8 cellular contexts compared by ENCODE assay signal in the genomic region with DNA sequence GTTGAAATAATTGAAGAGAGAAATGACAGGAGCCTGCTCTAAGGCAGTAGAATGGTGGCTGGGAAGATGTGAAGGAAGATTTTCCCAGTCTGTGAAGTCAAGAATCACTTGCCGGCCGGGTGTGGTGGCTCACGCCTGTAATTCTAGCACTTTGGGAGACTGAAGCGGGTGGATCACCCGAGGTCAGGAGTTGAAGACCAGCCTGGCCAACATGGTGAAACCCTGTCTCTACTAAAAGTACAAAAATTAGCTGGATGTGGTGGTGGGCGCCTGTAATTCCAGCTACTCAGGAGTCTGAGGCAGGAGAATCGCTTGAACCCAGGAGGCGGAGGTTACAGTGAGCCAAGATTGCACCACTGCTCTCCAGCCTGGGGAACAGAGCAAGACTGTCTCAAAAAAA. TPM values are rescaled to one million over a fixed set of nuclear protein-coding genes. Genes with fewer than 3 reads are reported as not detected.
DNase-seq lines count a peak whose midpoint lies in the region; ATAC-seq and TF ChIP-seq lines count a peak whose summit lies in the region.
"Not testable (repeated sequence)": the region's sequence is repeated elsewhere in the genome, so short reads cannot be mapped to it uniquely, and the experiment has no call there.

No MANE protein-coding gene starts in this region.

- not testable (repeated sequence) for TF ChIP-seq POLR2A in esophagus muscularis mucosa (IDR thresholded peaks at IDR 0.05; ENCODE audit: low read depth); sigmoid colon (IDR thresholded peaks at IDR 0.05)

- in situ Hi-C loops in GM23248 (cut with MboI) = not testable (repeated sequence)

- H3K27ac Mint-ChIP-seq in MCF 10A (ENCODE audit: low read depth, unreplicated experiment) = peak overlapping the region; percentile 86

- not testable (repeated sequence) for H3K36me3 ChIP-seq in GM23248 (ENCODE audit: low read depth); left ventricle myocardium inferior; lung (ENCODE audit: control insufficient read depth in 2 of 2, insufficient read depth in 2 of 2, low read length in 2 of 2); sigmoid colon; subcutaneous abdominal adipose tissue (ENCODE audit: control insufficient read depth in 5 of 5, insufficient read depth in 5 of 5, low read length in 5 of 5); upper lobe of right lung
- peaks cover 0 to 33% (median 12%) of the 10 kb centered on the region in 4 donors for H3K36me3 ChIP-seq in esophagus muscularis mucosa

- not testable (repeated sequence) for DNase-seq in GM23248; MCF 10A (ENCODE audit: unreplicated experiment); esophagus muscularis mucosa (ENCODE audit: extremely low spot score); left ventricle myocardium inferior; lung (ENCODE audit: low spot score); sigmoid colon; upper lobe of right lung

- WGBS in GM23248 (ENCODE audit: low coverage in 1 of 2, low lambda C conversion rate in 2 of 2, missing lambda C conversion rate in 2 of 2), 2 experiments = 67 to 70% methylated on average over 8 of the region's 8 CpGs
- 95% methylated on average over 8 of the region's 8 CpGs for WGBS in esophagus muscularis mucosa
- WGBS in lung, 2 donors = 95% methylated on average over 8 of the region's 8 CpGs
- WGBS in sigmoid colon, 2 donors = 88 to 91% methylated on average over 8 of the region's 8 CpGs

- H3K4me3 Mint-ChIP-seq in MCF 10A (ENCODE audit: unreplicated experiment) = not testable (repeated sequence)

- H3K27me3 Mint-ChIP-seq in MCF 10A (ENCODE audit: insufficient read depth, unreplicated experiment) = not testable (repeated sequence)

- POLR2A ChIA-PET in MCF 10A (lab: Yijun Ruan, JAX) = interaction anchor here (0.7 kb wide), 1 partner anchor 35 kb away, joined by 3 read pairs; no protein-coding TSS in a partner anchor

- not testable (repeated sequence) for TF ChIP-seq CTCF in MCF 10A (IDR thresholded peaks at IDR 0.05; ENCODE audit: unreplicated experiment); esophagus muscularis mucosa (IDR thresholded peaks at IDR 0.05); left ventricle myocardium inferior (IDR thresholded peaks at IDR 0.05; ENCODE audit: borderline replicate concordance); lung (IDR thresholded peaks at IDR 0.05; ENCODE audit: control extremely low read depth, extremely low read depth); sigmoid colon (IDR thresholded peaks at IDR 0.05); upper lobe of right lung (IDR thresholded peaks at IDR 0.05)

- peak overlapping the region; percentile 40 for H3K4me2 ChIP-seq in GM23248 (ENCODE audit: unreplicated experiment)

- H3K27me3 ChIP-seq in GM23248 (replicated peaks; ENCODE audit: insufficient read depth); esophagus muscularis mucosa; left ventricle myocardium inferior (ENCODE audit: low read depth); lung (ENCODE audit: control insufficient read depth, insufficient read depth); sigmoid colon; subcutaneous abdominal adipose tissue (ENCODE audit: control insufficient read depth in 5 of 5, insufficient read depth in 4 of 5, low read length in 5 of 5); upper lobe of right lung: not testable (repeated sequence)

- not testable (repeated sequence) for H3K9me2 ChIP-seq in GM23248 (ENCODE audit: insufficient read depth)

- intact Hi-C loops in MCF 10A (cut with micrococcal nuclease); esophagus muscularis mucosa (cut with DNase I); left ventricle myocardium inferior (cut with micrococcal nuclease); sigmoid colon (cut with DNase I); upper lobe of right lung (cut with DNase I): not testable (repeated sequence)

- H3K4me3 ChIP-seq in GM23248; esophagus muscularis mucosa; left ventricle myocardium inferior; lung; sigmoid colon; subcutaneous abdominal adipose tissue (ENCODE audit: low read depth in 1 of 5, low read length in 5 of 5); upper lobe of right lung: not testable (repeated sequence)

- CTCF ChIA-PET in MCF 10A (lab: Yijun Ruan, JAX) = interaction anchor here (0.6 to 1.4 kb wide), 5 partner anchors 26 to 77 kb away, joined by 3 to 5 read pairs (median 4); no protein-coding TSS in a partner anchor

- H3K36me3 Mint-ChIP-seq in MCF 10A (ENCODE audit: insufficient read depth, unreplicated experiment) = peaks cover 90% of the 10 kb centered on the region

- H3F3A ChIP-seq in GM23248 (ENCODE audit: insufficient read depth) = peaks cover 84% of the 10 kb centered on the region

- H3K9me3 Mint-ChIP-seq in MCF 10A (ENCODE audit: unreplicated experiment) = not testable (repeated sequence)

- not testable (repeated sequence) for H4K20me1 ChIP-seq in GM23248 (ENCODE audit: insufficient read depth)

- H3K4me1 ChIP-seq in GM23248 (ENCODE audit: insufficient read depth) = peaks cover 89% of the 10 kb centered on the region
- peaks cover 4 to 29% (median 5%) of the 10 kb centered on the region in 4 donors for H3K4me1 ChIP-seq in esophagus muscularis mucosa
- H3K4me1 ChIP-seq in left ventricle myocardium inferior = peaks cover 47% of the 10 kb centered on the region
- not testable (repeated sequence) for H3K4me1 ChIP-seq in lung (ENCODE audit: control insufficient read depth in 2 of 2, insufficient read depth in 2 of 2, low read length in 2 of 2); sigmoid colon
- H3K4me1 ChIP-seq in subcutaneous abdominal adipose tissue (ENCODE audit: control insufficient read depth in 5 of 5, insufficient read depth in 5 of 5, low read length in 5 of 5) = peaks cover 10 to 69% (median 41%) of the 10 kb centered on the region in 5 donors
- peaks cover 36% of the 10 kb centered on the region for H3K4me1 ChIP-seq in upper lobe of right lung

- not testable (repeated sequence) for H3K79me2 ChIP-seq in GM23248 (ENCODE audit: insufficient read depth)

- not testable (repeated sequence) for TF ChIP-seq EP300 in esophagus muscularis mucosa (IDR thresholded peaks at IDR 0.05); sigmoid colon (IDR thresholded peaks at IDR 0.05)

- peaks cover 26% of the 10 kb centered on the region for H3K4me1 Mint-ChIP-seq in MCF 10A (ENCODE audit: insufficient read depth, unreplicated experiment)

- H3K9ac ChIP-seq in GM23248 = peak overlapping the region; percentile 47
- H3K9ac ChIP-seq in subcutaneous abdominal adipose tissue (ENCODE audit: low read length in 5 of 5) = peak overlapping the region in 1 of 5 donors; percentile 70

- BruUV-seq in MCF 10A (replicated peaks; lab: Mats Ljungman, UMichigan) = not testable (repeated sequence)

- H3K27ac ChIP-seq in GM23248 (peak overlapping the region; percentile 100), esophagus muscularis mucosa (replicated peaks in 1 of 4) (peak overlapping the region; percentile 37 to 68 (median 57)), left ventricle myocardium inferior (replicated peaks) (peak overlapping the region; percentile 86), lung (ENCODE audit: low read depth in 1 of 2, low read length in 1 of 2) (peak overlapping the region; percentile 13 to 56), sigmoid colon (peak overlapping the region; percentile 39 to 71 (median 50)), subcutaneous abdominal adipose tissue (ENCODE audit: low read depth, low read length) (peak overlapping the region; percentile 87), upper lobe of right lung (peak overlapping the region; percentile 51)

- H3K9me3 ChIP-seq in GM23248 (ENCODE audit: low read depth); esophagus muscularis mucosa; left ventricle myocardium inferior (replicated peaks); lung (ENCODE audit: control insufficient read depth in 2 of 2, insufficient read depth in 1 of 2, low read length in 1 of 2); sigmoid colon; subcutaneous abdominal adipose tissue (ENCODE audit: control insufficient read depth in 5 of 5, low read length in 5 of 5); upper lobe of right lung: not testable (repeated sequence)

- peak overlapping the region; percentile 56; the same call in 1 of the 2 replicates for H2AFZ ChIP-seq in GM23248

- not testable (repeated sequence) for ATAC-seq in lung (ENCODE audit: insufficient read depth, low FRiP score); upper lobe of right lung

RNA-seq across cellular contexts. Expression of gene LAMC2, which starts 54.8 kb away (rescaled TPM):
- 1.9 and 2.4 TPM in 2 replicates for total RNA-seq in GM23248 (2014; rRNA removed; shearing (Covaris generic))
- polyA plus RNA-seq in GM23248 (2016; fragmentation: Nextera tagmentation; extraction: Ambion mirVana) (2.7 and 3.2 TPM in 2 replicates), lung (10 to 100 TPM; 13.7 to 63.1 TPM), sigmoid colon (10 to 100 TPM in 1 of 3 donors, 1 to 10 TPM in 2; 4.2 to 24.0 (median 4.8) TPM)
- total RNA-seq in MCF 10A (2022) (751 and 884 TPM in 2 replicates), esophagus muscularis mucosa (10 to 100 TPM; 11.2 to 32.6 (median 14.9) TPM), left ventricle myocardium inferior (1.2 TPM), lung (10 to 100 TPM; 31.1 to 49.6 TPM), sigmoid colon (1 to 10 TPM; 2.6 to 5.0 (median 3.7) TPM), upper lobe of right lung (42.2 TPM)

Comparison
In these comparisons a context has a peak if more than half of its experiments do, and no peak if none do; other contexts are left out.
1. H3K27ac ChIP-seq: peak in every context shown above with its lines; median percentile 100 in GM23248; 87 in subcutaneous abdominal adipose tissue; 86 in left ventricle myocardium inferior; 57 in esophagus muscularis mucosa; 51 in upper lobe of right lung; 50 in sigmoid colon; 34 in lung.
2. RNA of gene LAMC2, which starts 54.8 kb away (total RNA-seq): 751 to 884 TPM in MCF 10A; 31.1 to 49.6 TPM in lung, 42.2 TPM in upper lobe of right lung (single experiment), 11.2 to 32.6 TPM in esophagus muscularis mucosa, 2.6 to 5.0 TPM in sigmoid colon, 1.9 to 2.4 TPM in GM23248 and 1.2 TPM in left ventricle myocardium inferior (single experiment); every median in the first group is over 10 times any median in the second.